ENCODE assay signal across 22 cellular contexts in genomic region chr7:127476618-127477017, GRCh38.
"Had no signal": no experiment of that assay in that cellular context is flagged by ENCODE, and none has a peak within 500 bp of the region (broad histone marks: within the 10 kb centered on the region; RNA-seq: fewer than 3 reads in every experiment).

No MANE protein-coding gene starts in this region.

- H3K27ac Mint-ChIP-seq: mesothelial cell of epicardium; natural killer cell treated with Interleukin-12 subunit alpha and Interleukin-12 subunit beta and Interleukin-15 and Interleukin-18, amount 100 ng/mL, for 72 hours; stimulated activated effector memory CD8-positive, alpha-beta T cell treated with anti-CD3 and anti-CD28 coated beads, Interleukin-12 subunit alpha, Interleukin-12 subunit beta, amount 100 ng/mL, for 72 hours; type B pancreatic cell had no signal

- H3K9me3 Mint-ChIP-seq: mesothelial cell of epicardium; naive B cell; natural killer cell treated with Interleukin-12 subunit alpha and Interleukin-12 subunit beta and Interleukin-15 and Interleukin-18, amount 100 ng/mL, for 72 hours; neural crest cell; stimulated activated effector memory CD8-positive, alpha-beta T cell treated with anti-CD3 and anti-CD28 coated beads, Interleukin-12 subunit alpha, Interleukin-12 subunit beta, amount 100 ng/mL, for 72 hours; type B pancreatic cell had no signal

- H3K4me1 Mint-ChIP-seq: mesothelial cell of epicardium; neural crest cell; stimulated activated effector memory CD8-positive, alpha-beta T cell treated with anti-CD3 and anti-CD28 coated beads, Interleukin-12 subunit alpha, Interleukin-12 subunit beta, amount 100 ng/mL, for 72 hours had no signal

- H3K9me3 ChIP-seq: mucosa of descending colon, neutrophil, prostate gland, right atrium auricular region, testis, tibial artery had no signal

- H3K27me3 ChIP-seq: right atrium auricular region, testis, tibial artery had no signal

- DNase-seq: cortex of kidney; head of caudate nucleus; mesenchymal stem cell; mucosa of descending colon; naive B cell; stimulated activated CD4-positive, alpha-beta T cell treated with anti-CD3 and anti-CD28 coated beads, Interleukin-2, amount 100 ng/mL, for 24 hours; stimulated activated CD4-positive, alpha-beta T cell treated with anti-CD3 and anti-CD28 coated beads, Interleukin-4, amount 100 ng/mL, for 24 hours; stimulated activated naive CD4-positive, alpha-beta T cell treated with Interleukin-2 at 50 U/mL for 16 hours; substantia nigra; testis; tibial artery had no signal

- H3K36me3 Mint-ChIP-seq: mesothelial cell of epicardium; naive B cell; natural killer cell treated with Interleukin-12 subunit alpha and Interleukin-12 subunit beta and Interleukin-15 and Interleukin-18, amount 100 ng/mL, for 72 hours; stimulated activated effector memory CD8-positive, alpha-beta T cell treated with anti-CD3 and anti-CD28 coated beads, Interleukin-12 subunit alpha, Interleukin-12 subunit beta, amount 100 ng/mL, for 72 hours; type B pancreatic cell had no signal

- H3K27ac ChIP-seq: neutrophil, parathyroid adenoma, prostate gland, right atrium auricular region, testis, tibial artery had no signal

- H3K36me3 ChIP-seq: neutrophil, prostate gland, right atrium auricular region, tibial artery had no signal

- H3K4me3 ChIP-seq: mucosa of descending colon, prostate gland, right atrium auricular region, smooth muscle cell, testis, tibial artery had no signal

- H3K4me3 Mint-ChIP-seq: mesothelial cell of epicardium; naive B cell; natural killer cell treated with Interleukin-12 subunit alpha and Interleukin-12 subunit beta and Interleukin-15 and Interleukin-18, amount 100 ng/mL, for 72 hours; neural crest cell; stimulated activated effector memory CD8-positive, alpha-beta T cell treated with anti-CD3 and anti-CD28 coated beads, Interleukin-12 subunit alpha, Interleukin-12 subunit beta, amount 100 ng/mL, for 72 hours; type B pancreatic cell had no signal

- ATAC-seq: mucosa of descending colon; natural killer cell treated with Interleukin-12 subunit alpha and Interleukin-12 subunit beta and Interleukin-15 and Interleukin-18, amount 100 ng/mL, for 72 hours; sciatic nerve; stimulated activated effector memory CD8-positive, alpha-beta T cell treated with anti-CD3 and anti-CD28 coated beads, Interleukin-12 subunit alpha, Interleukin-12 subunit beta, amount 100 ng/mL, for 72 hours had no signal

- H3K4me1 ChIP-seq: parathyroid adenoma, prostate gland, right atrium auricular region, testis, tibial artery had no signal
